In the genomic region with DNA sequence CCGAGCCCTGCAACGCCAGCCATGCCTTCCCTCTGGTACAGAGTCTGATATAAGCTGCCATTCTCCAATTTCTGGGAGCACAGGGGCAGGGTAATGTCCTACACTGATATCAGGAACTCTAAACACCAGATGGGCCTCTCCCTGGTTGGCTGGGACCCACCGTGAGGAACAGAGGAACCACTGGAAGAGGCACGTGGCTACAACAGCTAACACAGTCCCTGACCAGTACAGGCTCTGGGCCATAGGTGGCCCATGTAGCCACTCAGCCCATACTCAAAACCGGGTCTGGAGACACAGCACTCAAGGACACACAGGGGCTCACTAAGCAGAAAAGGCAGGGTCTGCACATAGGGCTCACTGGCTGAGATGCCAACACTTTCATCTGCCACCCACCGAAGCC, we compare ENCODE assay signal across 1 cellular context.
TF ChIP-seq lines count a peak whose summit lies in the region.

No MANE protein-coding gene starts in this region.

TF ChIP-seq in IMR-90, 13 proteins besides CTCF, POLR2A, EP300 and RAD21 (continued from another document):
- TF ChIP-seq, protein P1, sequence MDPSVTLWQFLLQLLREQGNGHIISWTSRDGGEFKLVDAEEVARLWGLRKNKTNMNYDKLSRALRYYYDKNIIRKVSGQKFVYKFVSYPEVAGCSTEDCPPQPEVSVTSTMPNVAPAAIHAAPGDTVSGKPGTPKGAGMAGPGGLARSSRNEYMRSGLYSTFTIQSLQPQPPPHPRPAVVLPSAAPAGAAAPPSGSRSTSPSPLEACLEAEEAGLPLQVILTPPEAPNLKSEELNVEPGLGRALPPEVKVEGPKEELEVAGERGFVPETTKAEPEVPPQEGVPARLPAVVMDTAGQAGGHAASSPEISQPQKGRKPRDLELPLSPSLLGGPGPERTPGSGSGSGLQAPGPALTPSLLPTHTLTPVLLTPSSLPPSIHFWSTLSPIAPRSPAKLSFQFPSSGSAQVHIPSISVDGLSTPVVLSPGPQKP (IDR thresholded peaks at IDR 0.05; ENCODE audit: borderline replicate concordance, low read depth, low read length): no peak
- TF ChIP-seq CEBPB (IDR thresholded peaks at IDR 0.05; ENCODE audit: low read depth, low read length) (no peak), USF2 (IDR thresholded peaks at IDR 0.05; ENCODE audit: low read depth, low read length) (no peak), SMC3 (IDR thresholded peaks at IDR 0.05; ENCODE audit: low read depth, low read length) (no peak)
TF ChIP-seq in IMR-90: peak in this region for 0.
